In genomic region chr21:44959376-44960091, GRCh38 we compare ENCODE assay signal across 16 cellular contexts. TPM values are rescaled to one million over a fixed set of nuclear protein-coding genes. Genes with fewer than 3 reads are reported as not detected.
A peak's percentile ranks its signal among the peaks of the same experiment; 100 is the strongest.
DNase-seq lines count a peak whose midpoint lies in the region; ATAC-seq and TF ChIP-seq lines count a peak whose summit lies in the region.
"Had no signal": no experiment of that assay in that cellular context is flagged by ENCODE, and none has a peak within 500 bp of the region (broad histone marks: within the 10 kb centered on the region; RNA-seq: fewer than 3 reads in every experiment).

No MANE protein-coding gene starts in this region.

- no peak overlapping the region for H3K27ac Mint-ChIP-seq in activated CD8-positive, alpha-beta T cell treated with anti-CD3 and anti-CD28 coated beads for 36 hours
- H3K27ac Mint-ChIP-seq in activated T-helper 1 cell treated with anti-CD3 and anti-CD28 coated beads, Interleukin-12 subunit alpha, Interleukin-12 subunit beta, Interleukin-2, Interleukin-4 antibody, amounts not matched to agents 30 ng/mL and 10 ng/mL and 1 ng/mL, durations not matched to agents 14 hours and 24 hours and 36 hours, result no peak overlapping the region
- no peak overlapping the region for H3K27ac Mint-ChIP-seq in activated T-cell treated with anti-CD3 and anti-CD28 coated beads, Interleukin-2, amount 50 U/mL, for 72 hours
- H3K27ac Mint-ChIP-seq: naive B cell had no signal

- CTCF ChIA-PET in activated CD8-positive, alpha-beta T cell treated with anti-CD3 and anti-CD28 coated beads for 36 hours (lab: Charles Lee), result interaction anchor here (1.2 kb wide), 2 partner anchors 9 to 10 kb away, joined by 3 read pairs; no protein-coding TSS in a partner anchor

- TF ChIP-seq CTCF in dorsolateral prefrontal cortex (IDR thresholded peaks at IDR 0.05 in 54 of 56, conservative IDR thresholded peaks at IDR 0.05 in 2 of 56; ENCODE audit: low read depth in 1 of 56, partially characterized antibody in 56 of 56) (no peak), right lobe of liver (IDR thresholded peaks at IDR 0.05) (no peak), spleen (IDR thresholded peaks at IDR 0.05 in 8 of 11, conservative IDR thresholded peaks at IDR 0.05 in 3 of 11) (no peak)
- TF ChIP-seq CTCF in activated CD8-positive, alpha-beta T cell treated with anti-CD3 and anti-CD28 coated beads for 36 hours (IDR thresholded peaks at IDR 0.05), result no peak

- DNase-seq in dorsolateral prefrontal cortex (no peak), right lobe of liver (peak in 1 of 3 donors; percentile 52), spleen (peak; percentile 73)
- no peak for DNase-seq in activated CD8-positive, alpha-beta T cell treated with anti-CD3 and anti-CD28 coated beads for 36 hours
- DNase-seq in activated T-helper 1 cell treated with anti-CD3 and anti-CD28 coated beads, Interleukin-12 subunit alpha, Interleukin-12 subunit beta, Interleukin-2, Interleukin-4 antibody, amounts not matched to agents 30 ng/mL and 10 ng/mL and 1 ng/mL, durations not matched to agents 14 hours and 24 hours and 36 hours (ENCODE audit: low spot score), result no peak
- no peak for DNase-seq in activated T-cell treated with anti-CD3 and anti-CD28 coated beads, Interleukin-2, amount 50 U/mL, for 72 hours
- DNase-seq: colonic mucosa, DMS 273 treated with DMSO at 0.1 percent for 48 hours, KBM-7, naive B cell, NCI-H1436 treated with DMSO at 0.1 percent for 48 hours, NCI-H446 treated with DMSO at 0.1 percent for 48 hours, small intestine, T-helper 9 cell had no signal

- no peak overlapping the region for H3K9ac ChIP-seq in HUES48 (ENCODE audit: low read depth, low read length)

- 80% methylated on average over 2 of the region's 26 CpGs for WGBS in right lobe of liver (ENCODE audit: insufficient coverage, low coverage, low lambda C conversion rate, missing lambda C conversion rate)
- 77 to 93% (median 90%) methylated on average over 17 to 26 of the region's 26 CpGs for WGBS in spleen, 5 donors

- no peaks in the 10 kb centered on the region for H3K27me3 Mint-ChIP-seq in activated CD8-positive, alpha-beta T cell treated with anti-CD3 and anti-CD28 coated beads for 36 hours
- no peaks in the 10 kb centered on the region for H3K27me3 Mint-ChIP-seq in activated T-helper 1 cell treated with anti-CD3 and anti-CD28 coated beads, Interleukin-12 subunit alpha, Interleukin-12 subunit beta, Interleukin-2, Interleukin-4 antibody, amounts not matched to agents 30 ng/mL and 10 ng/mL and 1 ng/mL, durations not matched to agents 14 hours and 24 hours and 36 hours (ENCODE audit: insufficient read depth)
- no peaks in the 10 kb centered on the region for H3K27me3 Mint-ChIP-seq in activated T-cell treated with anti-CD3 and anti-CD28 coated beads, Interleukin-2, amount 50 U/mL, for 72 hours (ENCODE audit: low read depth)
- H3K27me3 Mint-ChIP-seq: naive B cell had no signal

- intact Hi-C loops in dorsolateral prefrontal cortex (cut with DNase I) (no loop called here), right lobe of liver (cut with DNase I) (no loop called here), spleen (cut with DNase I; ENCODE audit: low total_unique reads) (no loop called here)
- intact Hi-C loops in activated CD8-positive, alpha-beta T cell treated with anti-CD3 and anti-CD28 coated beads for 36 hours (cut with micrococcal nuclease), result no loop called here
- intact Hi-C loops in activated T-helper 1 cell treated with anti-CD3 and anti-CD28 coated beads, Interleukin-12 subunit alpha, Interleukin-12 subunit beta, Interleukin-2, Interleukin-4 antibody, amounts not matched to agents 30 ng/mL and 10 ng/mL and 1 ng/mL, durations not matched to agents 14 hours and 24 hours and 36 hours (cut with micrococcal nuclease), result no loop called here

- H3K4me1 ChIP-seq in HUES48 (ENCODE audit: control insufficient read depth, insufficient read depth, low read length) (no peaks in the 10 kb centered on the region), right lobe of liver (peaks cover 0 to 17% (median 4%) of the 10 kb centered on the region in 4 donors), spleen (peaks cover 4 to 93% (median 36%) of the 10 kb centered on the region in 6 donors)
- H3K4me1 ChIP-seq: colonic mucosa had no signal

- POLR2A ChIA-PET in activated CD8-positive, alpha-beta T cell treated with anti-CD3 and anti-CD28 coated beads for 36 hours (lab: Charles Lee), result no interaction called here

- H3K36me3 ChIP-seq in HUES48 (ENCODE audit: control insufficient read depth, insufficient read depth, low read length) (peaks cover 77% of the 10 kb centered on the region), right lobe of liver (no peaks in the 10 kb centered on the region), spleen (peaks cover 0 to 89% (median 23%) of the 10 kb centered on the region in 6 donors)
- H3K36me3 ChIP-seq: colonic mucosa had no signal

- H3K4me1 Mint-ChIP-seq in activated CD8-positive, alpha-beta T cell treated with anti-CD3 and anti-CD28 coated beads for 36 hours (ENCODE audit: low read depth), result peaks cover 9% of the 10 kb centered on the region
- peaks cover 5% of the 10 kb centered on the region for H3K4me1 Mint-ChIP-seq in activated T-helper 1 cell treated with anti-CD3 and anti-CD28 coated beads, Interleukin-12 subunit alpha, Interleukin-12 subunit beta, Interleukin-2, Interleukin-4 antibody, amounts not matched to agents 30 ng/mL and 10 ng/mL and 1 ng/mL, durations not matched to agents 14 hours and 24 hours and 36 hours (ENCODE audit: low read depth)
- peaks cover 6% of the 10 kb centered on the region for H3K4me1 Mint-ChIP-seq in activated T-cell treated with anti-CD3 and anti-CD28 coated beads, Interleukin-2, amount 50 U/mL, for 72 hours (ENCODE audit: low read depth)

- TF ChIP-seq POLR2A in right lobe of liver (IDR thresholded peaks at IDR 0.05), result no peak
- TF ChIP-seq POLR2A in spleen (IDR thresholded peaks at IDR 0.05), result no peak

- peak overlapping the region; percentile 32 for H3K27ac ChIP-seq in HUES48 (ENCODE audit: low read depth, low read length)
- H3K27ac ChIP-seq in dorsolateral prefrontal cortex, result peak overlapping the region in 41 of 59 donors; percentile 3 to 80 (median 50)
- peak overlapping the region in 2 of 3 donors; percentile 59 to 60 for H3K27ac ChIP-seq in right lobe of liver
- peak overlapping the region in 6 of 8 donors; percentile 30 to 71 (median 65) for H3K27ac ChIP-seq in spleen
- H3K27ac ChIP-seq: colonic mucosa had no signal

- H3K4me3 ChIP-seq in HUES48 (ENCODE audit: low read depth, low read length), result no peak overlapping the region
- peak overlapping the region in 3 of 59 donors; percentile 2 to 29 (median 24) for H3K4me3 ChIP-seq in dorsolateral prefrontal cortex
- H3K4me3 ChIP-seq in right lobe of liver, result no peak overlapping the region
- H3K4me3 ChIP-seq in spleen, result no peak overlapping the region
- H3K4me3 ChIP-seq: colonic mucosa had no signal

- no peak for ATAC-seq in right lobe of liver
- ATAC-seq in HG02678 (IDR thresholded peaks at IDR 0.05; ENCODE audit: unreplicated experiment), result no peak
- no peak for ATAC-seq in activated CD8-positive, alpha-beta T cell treated with anti-CD3 and anti-CD28 coated beads for 36 hours
- ATAC-seq in activated T-cell treated with anti-CD3 and anti-CD28 coated beads, Interleukin-2, amount 50 U/mL, for 72 hours (replicated peaks in 1 of 2), result no peak

- H3K36me3 Mint-ChIP-seq in activated CD8-positive, alpha-beta T cell treated with anti-CD3 and anti-CD28 coated beads for 36 hours (ENCODE audit: low read depth), result peaks cover 32% of the 10 kb centered on the region
- peaks cover 31% of the 10 kb centered on the region for H3K36me3 Mint-ChIP-seq in activated T-helper 1 cell treated with anti-CD3 and anti-CD28 coated beads, Interleukin-12 subunit alpha, Interleukin-12 subunit beta, Interleukin-2, Interleukin-4 antibody, amounts not matched to agents 30 ng/mL and 10 ng/mL and 1 ng/mL, durations not matched to agents 14 hours and 24 hours and 36 hours (ENCODE audit: low read depth)
- H3K36me3 Mint-ChIP-seq in activated T-cell treated with anti-CD3 and anti-CD28 coated beads, Interleukin-2, amount 50 U/mL, for 72 hours (ENCODE audit: insufficient read depth in 2 of 2), result peaks cover 2 to 18% of the 10 kb centered on the region in 2 donors

- no peak overlapping the region for H3K4me3 Mint-ChIP-seq in activated CD8-positive, alpha-beta T cell treated with anti-CD3 and anti-CD28 coated beads for 36 hours
- H3K4me3 Mint-ChIP-seq in activated T-helper 1 cell treated with anti-CD3 and anti-CD28 coated beads, Interleukin-12 subunit alpha, Interleukin-12 subunit beta, Interleukin-2, Interleukin-4 antibody, amounts not matched to agents 30 ng/mL and 10 ng/mL and 1 ng/mL, durations not matched to agents 14 hours and 24 hours and 36 hours, result no peak overlapping the region
- H3K4me3 Mint-ChIP-seq in activated T-cell treated with anti-CD3 and anti-CD28 coated beads, Interleukin-2, amount 50 U/mL, for 72 hours, result no peak overlapping the region

- H3K27me3 ChIP-seq in HUES48 (ENCODE audit: control insufficient read depth, insufficient read depth, low read length) (no peaks in the 10 kb centered on the region), dorsolateral prefrontal cortex (no peaks in the 10 kb centered on the region), right lobe of liver (no peaks in the 10 kb centered on the region), spleen (replicated peaks in 1 of 7) (no peaks in the 10 kb centered on the region)
- H3K27me3 ChIP-seq: colonic mucosa had no signal

- H3K9me3 Mint-ChIP-seq in activated CD8-positive, alpha-beta T cell treated with anti-CD3 and anti-CD28 coated beads for 36 hours, result no peaks in the 10 kb centered on the region
- no peaks in the 10 kb centered on the region for H3K9me3 Mint-ChIP-seq in activated T-helper 1 cell treated with anti-CD3 and anti-CD28 coated beads, Interleukin-12 subunit alpha, Interleukin-12 subunit beta, Interleukin-2, Interleukin-4 antibody, amounts not matched to agents 30 ng/mL and 10 ng/mL and 1 ng/mL, durations not matched to agents 14 hours and 24 hours and 36 hours
- no peaks in the 10 kb centered on the region for H3K9me3 Mint-ChIP-seq in activated T-cell treated with anti-CD3 and anti-CD28 coated beads, Interleukin-2, amount 50 U/mL, for 72 hours

- no peaks in the 10 kb centered on the region for H3K9me3 ChIP-seq in HUES48 (ENCODE audit: control insufficient read depth, insufficient read depth, low read length)
- H3K9me3 ChIP-seq in right lobe of liver, result no peaks in the 10 kb centered on the region
- H3K9me3 ChIP-seq in spleen, result no peaks in the 10 kb centered on the region
- H3K9me3 ChIP-seq: colonic mucosa had no signal

RNA-seq across cellular contexts. Expression of gene SLX9, which starts 19.7 kb away (rescaled TPM):
- total RNA-seq in dorsolateral prefrontal cortex (10 to 100 TPM; 13.4 to 35.4 (median 23.4) TPM), right lobe of liver (10 to 100 TPM; 15.0 to 27.9 (median 17.1) TPM), spleen (10 to 100 TPM in 6 of 7 donors, 1 to 10 TPM in 1; 6.1 to 30.6 (median 26.4) TPM)
- 10 to 100 TPM; 16.4 to 35.4 (median 28.5) TPM for polyA plus RNA-seq in spleen
- total RNA-seq in activated CD8-positive, alpha-beta T cell treated with anti-CD3 and anti-CD28 coated beads for 36 hours, result 10 to 100 TPM; 76.0 to 76.5 TPM
- 83.4 and 84.7 TPM in 2 replicates for total RNA-seq in activated T-helper 1 cell treated with anti-CD3 and anti-CD28 coated beads, Interleukin-12 subunit alpha, Interleukin-12 subunit beta, Interleukin-2, Interleukin-4 antibody, amounts not matched to agents 30 ng/mL and 10 ng/mL and 1 ng/mL, durations not matched to agents 14 hours and 24 hours and 36 hours
- 10 to 100 TPM; 38.7 to 48.9 TPM for total RNA-seq in activated T-cell treated with anti-CD3 and anti-CD28 coated beads, Interleukin-2, amount 50 U/mL, for 72 hours

RNA-seq across cellular contexts. Expression of gene ITGB2, which starts 38.8 kb away (rescaled TPM):
- 100 to 1,000 TPM in 1 of 120 experiments, 10 to 100 TPM in 116, 1 to 10 TPM in 3; 8.2 to 105 (median 26.7) TPM for total RNA-seq in dorsolateral prefrontal cortex
- total RNA-seq in right lobe of liver, result 10 to 100 TPM; 12.9 to 61.8 (median 36.6) TPM
- 100 to 1,000 TPM; 285 to 754 (median 415) TPM for total RNA-seq in spleen
- 100 to 1,000 TPM in 2 of 3 donors, 10 to 100 TPM in 1; 92.1 to 332 (median 250) TPM for polyA plus RNA-seq in spleen
- total RNA-seq in activated CD8-positive, alpha-beta T cell treated with anti-CD3 and anti-CD28 coated beads for 36 hours, result 100 to 1,000 TPM; 340 to 343 TPM
- 292 and 294 TPM in 2 replicates for total RNA-seq in activated T-helper 1 cell treated with anti-CD3 and anti-CD28 coated beads, Interleukin-12 subunit alpha, Interleukin-12 subunit beta, Interleukin-2, Interleukin-4 antibody, amounts not matched to agents 30 ng/mL and 10 ng/mL and 1 ng/mL, durations not matched to agents 14 hours and 24 hours and 36 hours
- 100 to 1,000 TPM; 248 to 287 TPM for total RNA-seq in activated T-cell treated with anti-CD3 and anti-CD28 coated beads, Interleukin-2, amount 50 U/mL, for 72 hours
